ENCODE assay signal across 7 cellular contexts in genomic region chr6:168865-169455, GRCh38.
DNase-seq lines count a peak whose midpoint lies in the region; ATAC-seq and TF ChIP-seq lines count a peak whose summit lies in the region.

No MANE protein-coding gene starts in this region.

- WGBS in testis, 2 donors, result 44% methylated on average over 3 of the region's 3 CpGs

- no peak overlapping the region for H3K27ac ChIP-seq in VCaP
- no peak overlapping the region for H3K27ac ChIP-seq in right atrium auricular region
- H3K27ac ChIP-seq in testis, result no peak overlapping the region

- TF ChIP-seq POLR2A in testis (IDR thresholded peaks at IDR 0.05), result no peak

- ATAC-seq in GM21390 (IDR thresholded peaks at IDR 0.05; ENCODE audit: unreplicated experiment), result no peak
- no peak for ATAC-seq in GM21717 (IDR thresholded peaks at IDR 0.05; ENCODE audit: unreplicated experiment)

- no peak overlapping the region for H3K4me3 ChIP-seq in right atrium auricular region
- H3K4me3 ChIP-seq in testis, result no peak overlapping the region

- DNase-seq in GM10266 (ENCODE audit: extremely low spot score) (peak; percentile 40), MV-4-11 (lab: John Stamatoyannopoulos, UW) (peak; percentile 47), right atrium auricular region (ENCODE audit: low spot score) (no peak), testis (no peak)

- peak; percentile 57 for TF ChIP-seq CTCF in GM10266 (IDR thresholded peaks at IDR 0.05; ENCODE audit: control insufficient read depth, insufficient read depth, low read depth, missing control alignments)
- peak; percentile 33 for TF ChIP-seq CTCF in VCaP (conservative IDR thresholded peaks at IDR 0.05)
- TF ChIP-seq CTCF in right atrium auricular region (IDR thresholded peaks at IDR 0.05), result peak; percentile 18 to 73
- peak; percentile 30 to 61 (median 51) for TF ChIP-seq CTCF in testis (IDR thresholded peaks at IDR 0.05)

- H3K27me3 ChIP-seq in right atrium auricular region, result no peaks in the 10 kb centered on the region
- no peaks in the 10 kb centered on the region for H3K27me3 ChIP-seq in testis

- H3K36me3 ChIP-seq in right atrium auricular region, result no peaks in the 10 kb centered on the region
- no peaks in the 10 kb centered on the region for H3K36me3 ChIP-seq in testis (ENCODE audit: low read depth, missing control alignments)

- H3K9me3 ChIP-seq in right atrium auricular region (no peaks in the 10 kb centered on the region), testis (no peaks in the 10 kb centered on the region)

- intact Hi-C loops in testis (cut with DNase I; ENCODE audit: low total_unique reads), result no loop called here

- H3K4me1 ChIP-seq in right atrium auricular region (no peaks in the 10 kb centered on the region), testis (no peaks in the 10 kb centered on the region)

Comparison
In these comparisons a context has a peak if more than half of its experiments do, and no peak if none do; other contexts are left out.
1. DNase-seq: peak in GM10266 (single experiment) and MV-4-11 (single experiment); none in right atrium auricular region (single experiment) and testis (single experiment).
2. Peak in every context shown above with its lines, with median percentiles within 50 percentile points of each other: CTCF ChIP-seq.